Comparison of ENCODE assay signal across 7 cellular contexts in genomic region chrX:9405635-9406034, GRCh38. TPM values are rescaled to one million over a fixed set of nuclear protein-coding genes. Genes with fewer than 3 reads are reported as not detected.
DNase-seq lines count a peak whose midpoint lies in the region; ATAC-seq, FAIRE-seq and TF ChIP-seq lines count a peak whose summit lies in the region.
"Not testable (repeated sequence)": the region's sequence is repeated elsewhere in the genome, so short reads cannot be mapped to it uniquely, and the experiment has no call there.

No MANE protein-coding gene starts in this region.

- not testable (repeated sequence) for ATAC-seq in memory B cell (ENCODE audit: low read depth)

- H3K9me3 ChIP-seq in WERI-Rb-1 (ENCODE audit: severe bottlenecking); adrenal gland (replicated peaks in 1 of 3): not testable (repeated sequence)

- not testable (repeated sequence) for H3K36me3 Mint-ChIP-seq in memory B cell; progenitor cell of endocrine pancreas (ENCODE audit: insufficient read depth)

- not testable (repeated sequence) for H3K27me3 Mint-ChIP-seq in memory B cell, progenitor cell of endocrine pancreas

- not testable (repeated sequence) for H3K4me3 ChIP-seq in WERI-Rb-1 (ENCODE audit: low read depth, low read length); adrenal gland; coronary artery

- not testable (repeated sequence) for DNase-seq in GM12891 (ENCODE audit: insufficient read length, low spot score)
- peak; percentile 17 for DNase-seq in WERI-Rb-1
- DNase-seq in adrenal gland: peak in 5 of 7 donors; percentile 15 to 54 (median 27)
- DNase-seq in coronary artery (ENCODE audit: low spot score): peak; percentile 77
- peak; percentile 83 for DNase-seq in cardiac septum (ENCODE audit: low spot score)
- peak; percentile 1 to 20 for DNase-seq in memory B cell (ENCODE audit: low spot score in 2 of 2)
- peak; percentile 33 for DNase-seq in progenitor cell of endocrine pancreas (ENCODE audit: low spot score, unreplicated experiment)

- not testable (repeated sequence) for H3K27ac ChIP-seq in WERI-Rb-1, adrenal gland, coronary artery

- not testable (repeated sequence) for H3K9me3 Mint-ChIP-seq in memory B cell
- peaks cover 15% of the 10 kb centered on the region for H3K9me3 Mint-ChIP-seq in progenitor cell of endocrine pancreas (ENCODE audit: low read depth)

- TF ChIP-seq CTCF in WERI-Rb-1 (IDR thresholded peaks at IDR 0.05; ENCODE audit: low read depth, low read length); adrenal gland (IDR thresholded peaks at IDR 0.05); coronary artery (IDR thresholded peaks at IDR 0.05); progenitor cell of endocrine pancreas (IDR thresholded peaks at IDR 0.05; ENCODE audit: unreplicated experiment): not testable (repeated sequence)

- TF ChIP-seq POLR2A in GM12891 (IDR thresholded peaks at IDR 0.05; ENCODE audit: low read depth, low read length); adrenal gland (IDR thresholded peaks at IDR 0.05): not testable (repeated sequence)

- not testable (repeated sequence) for H3K27ac Mint-ChIP-seq in memory B cell, progenitor cell of endocrine pancreas

- not testable (repeated sequence) for H3K36me3 ChIP-seq in WERI-Rb-1; adrenal gland (replicated peaks in 1 of 2)

- intact Hi-C loops in adrenal gland (cut with DNase I); cardiac septum (cut with DNase I): not testable (repeated sequence)

- H3K4me3 Mint-ChIP-seq in memory B cell; progenitor cell of endocrine pancreas (ENCODE audit: low read depth): not testable (repeated sequence)

- peak; percentile 91 for FAIRE-seq in GM12891 (lab: Jason Lieb, UNC)

- not testable (repeated sequence) for H3K27me3 ChIP-seq in WERI-Rb-1 (ENCODE audit: insufficient read depth, low read depth, severe bottlenecking); adrenal gland

- 80 to 88% (median 86%) methylated on average over 8 to 9 of the region's 9 CpGs for WGBS in adrenal gland, 4 donors

- H3K4me1 Mint-ChIP-seq in memory B cell; progenitor cell of endocrine pancreas (ENCODE audit: low read depth): not testable (repeated sequence)

- not testable (repeated sequence) for H3K4me1 ChIP-seq in adrenal gland (replicated peaks in 1 of 2)

RNA-seq across cellular contexts. Expression of gene TBL1X, which starts 59.2 kb away (rescaled TPM):
- 3.3 TPM for polyA plus RNA-seq in GM12891 (2012; ENCODE audit: low read depth, missing spikeins)
- total RNA-seq in adrenal gland (100 to 1,000 TPM in 1 of 8 donors, 10 to 100 TPM in 7; 22.9 to 256 (median 34.8) TPM), cardiac septum (11.3 TPM), progenitor cell of endocrine pancreas (37.8 and 42.7 TPM in 2 replicates)
- 10 to 100 TPM in 1 of 3 donors, 1 to 10 TPM in 2; 5.0 to 20.4 (median 5.5) TPM for polyA plus RNA-seq in adrenal gland
